In the genomic region with DNA sequence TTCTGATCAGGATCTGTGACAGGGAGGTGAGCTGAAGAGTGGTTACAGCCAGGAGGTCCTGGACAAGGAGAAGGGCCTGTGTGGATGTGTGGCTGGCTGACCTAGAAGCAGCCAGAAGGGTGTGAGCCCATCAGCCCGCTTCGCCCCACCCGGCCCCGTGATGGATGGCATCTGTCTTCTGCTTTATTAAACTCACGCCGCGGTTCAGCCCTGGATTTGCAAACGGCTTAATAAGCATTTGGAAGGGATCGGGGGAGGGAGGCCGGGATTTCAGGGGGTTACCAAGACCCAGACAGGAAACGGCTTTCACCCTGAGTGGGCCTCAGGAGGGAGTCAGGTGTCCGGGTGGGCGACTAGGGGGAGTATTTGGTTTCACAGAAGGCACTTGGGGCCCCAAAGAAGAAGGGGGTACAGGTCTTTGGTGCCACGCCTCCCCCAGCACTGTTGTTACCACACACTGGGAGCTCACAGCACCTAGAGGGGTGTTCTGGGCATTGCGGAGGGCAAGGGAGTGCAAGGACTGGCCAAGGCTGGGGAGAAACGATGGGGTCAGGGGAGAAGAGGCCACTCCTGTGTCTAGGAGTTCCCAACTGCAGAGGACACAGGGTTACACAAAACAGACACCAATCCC, we compare ENCODE assay signal across 2 cellular contexts.
TF ChIP-seq lines count a peak whose summit lies in the region.

No MANE protein-coding gene starts in this region.

TF ChIP-seq in GM23338, 12 proteins besides CTCF, POLR2A, EP300 and RAD21:
- TF ChIP-seq JUNB (IDR thresholded peaks at IDR 0.05; ENCODE audit: unreplicated experiment): no peak
- TF ChIP-seq, protein P1, sequence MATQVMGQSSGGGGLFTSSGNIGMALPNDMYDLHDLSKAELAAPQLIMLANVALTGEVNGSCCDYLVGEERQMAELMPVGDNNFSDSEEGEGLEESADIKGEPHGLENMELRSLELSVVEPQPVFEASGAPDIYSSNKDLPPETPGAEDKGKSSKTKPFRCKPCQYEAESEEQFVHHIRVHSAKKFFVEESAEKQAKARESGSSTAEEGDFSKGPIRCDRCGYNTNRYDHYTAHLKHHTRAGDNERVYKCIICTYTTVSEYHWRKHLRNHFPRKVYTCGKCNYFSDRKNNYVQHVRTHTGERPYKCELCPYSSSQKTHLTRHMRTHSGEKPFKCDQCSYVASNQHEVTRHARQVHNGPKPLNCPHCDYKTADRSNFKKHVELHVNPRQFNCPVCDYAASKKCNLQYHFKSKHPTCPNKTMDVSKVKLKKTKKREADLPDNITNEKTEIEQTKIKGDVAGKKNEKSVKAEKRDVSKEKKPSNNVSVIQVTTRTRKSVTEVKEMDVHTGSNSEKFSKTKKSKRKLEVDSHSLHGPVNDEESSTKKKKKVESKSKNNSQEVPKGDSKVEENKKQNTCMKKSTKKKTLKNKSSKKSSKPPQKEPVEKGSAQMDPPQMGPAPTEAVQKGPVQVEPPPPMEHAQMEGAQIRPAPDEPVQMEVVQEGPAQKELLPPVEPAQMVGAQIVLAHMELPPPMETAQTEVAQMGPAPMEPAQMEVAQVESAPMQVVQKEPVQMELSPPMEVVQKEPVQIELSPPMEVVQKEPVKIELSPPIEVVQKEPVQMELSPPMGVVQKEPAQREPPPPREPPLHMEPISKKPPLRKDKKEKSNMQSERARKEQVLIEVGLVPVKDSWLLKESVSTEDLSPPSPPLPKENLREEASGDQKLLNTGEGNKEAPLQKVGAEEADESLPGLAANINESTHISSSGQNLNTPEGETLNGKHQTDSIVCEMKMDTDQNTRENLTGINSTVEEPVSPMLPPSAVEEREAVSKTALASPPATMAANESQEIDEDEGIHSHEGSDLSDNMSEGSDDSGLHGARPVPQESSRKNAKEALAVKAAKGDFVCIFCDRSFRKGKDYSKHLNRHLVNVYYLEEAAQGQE (IDR thresholded peaks at IDR 0.05; ENCODE audit: unreplicated experiment): no peak
- no peak for TF ChIP-seq NANOG (IDR thresholded peaks at IDR 0.05; ENCODE audit: borderline replicate concordance)
- TF ChIP-seq, protein P2, sequence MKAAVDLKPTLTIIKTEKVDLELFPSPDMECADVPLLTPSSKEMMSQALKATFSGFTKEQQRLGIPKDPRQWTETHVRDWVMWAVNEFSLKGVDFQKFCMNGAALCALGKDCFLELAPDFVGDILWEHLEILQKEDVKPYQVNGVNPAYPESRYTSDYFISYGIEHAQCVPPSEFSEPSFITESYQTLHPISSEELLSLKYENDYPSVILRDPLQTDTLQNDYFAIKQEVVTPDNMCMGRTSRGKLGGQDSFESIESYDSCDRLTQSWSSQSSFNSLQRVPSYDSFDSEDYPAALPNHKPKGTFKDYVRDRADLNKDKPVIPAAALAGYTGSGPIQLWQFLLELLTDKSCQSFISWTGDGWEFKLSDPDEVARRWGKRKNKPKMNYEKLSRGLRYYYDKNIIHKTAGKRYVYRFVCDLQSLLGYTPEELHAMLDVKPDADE (IDR thresholded peaks at IDR 0.05): no peak
- TF ChIP-seq CREB1 (CRISPR knock-in tag; IDR thresholded peaks at IDR 0.05; ENCODE audit: low read depth): no peak
- TF ChIP-seq, protein P3, sequence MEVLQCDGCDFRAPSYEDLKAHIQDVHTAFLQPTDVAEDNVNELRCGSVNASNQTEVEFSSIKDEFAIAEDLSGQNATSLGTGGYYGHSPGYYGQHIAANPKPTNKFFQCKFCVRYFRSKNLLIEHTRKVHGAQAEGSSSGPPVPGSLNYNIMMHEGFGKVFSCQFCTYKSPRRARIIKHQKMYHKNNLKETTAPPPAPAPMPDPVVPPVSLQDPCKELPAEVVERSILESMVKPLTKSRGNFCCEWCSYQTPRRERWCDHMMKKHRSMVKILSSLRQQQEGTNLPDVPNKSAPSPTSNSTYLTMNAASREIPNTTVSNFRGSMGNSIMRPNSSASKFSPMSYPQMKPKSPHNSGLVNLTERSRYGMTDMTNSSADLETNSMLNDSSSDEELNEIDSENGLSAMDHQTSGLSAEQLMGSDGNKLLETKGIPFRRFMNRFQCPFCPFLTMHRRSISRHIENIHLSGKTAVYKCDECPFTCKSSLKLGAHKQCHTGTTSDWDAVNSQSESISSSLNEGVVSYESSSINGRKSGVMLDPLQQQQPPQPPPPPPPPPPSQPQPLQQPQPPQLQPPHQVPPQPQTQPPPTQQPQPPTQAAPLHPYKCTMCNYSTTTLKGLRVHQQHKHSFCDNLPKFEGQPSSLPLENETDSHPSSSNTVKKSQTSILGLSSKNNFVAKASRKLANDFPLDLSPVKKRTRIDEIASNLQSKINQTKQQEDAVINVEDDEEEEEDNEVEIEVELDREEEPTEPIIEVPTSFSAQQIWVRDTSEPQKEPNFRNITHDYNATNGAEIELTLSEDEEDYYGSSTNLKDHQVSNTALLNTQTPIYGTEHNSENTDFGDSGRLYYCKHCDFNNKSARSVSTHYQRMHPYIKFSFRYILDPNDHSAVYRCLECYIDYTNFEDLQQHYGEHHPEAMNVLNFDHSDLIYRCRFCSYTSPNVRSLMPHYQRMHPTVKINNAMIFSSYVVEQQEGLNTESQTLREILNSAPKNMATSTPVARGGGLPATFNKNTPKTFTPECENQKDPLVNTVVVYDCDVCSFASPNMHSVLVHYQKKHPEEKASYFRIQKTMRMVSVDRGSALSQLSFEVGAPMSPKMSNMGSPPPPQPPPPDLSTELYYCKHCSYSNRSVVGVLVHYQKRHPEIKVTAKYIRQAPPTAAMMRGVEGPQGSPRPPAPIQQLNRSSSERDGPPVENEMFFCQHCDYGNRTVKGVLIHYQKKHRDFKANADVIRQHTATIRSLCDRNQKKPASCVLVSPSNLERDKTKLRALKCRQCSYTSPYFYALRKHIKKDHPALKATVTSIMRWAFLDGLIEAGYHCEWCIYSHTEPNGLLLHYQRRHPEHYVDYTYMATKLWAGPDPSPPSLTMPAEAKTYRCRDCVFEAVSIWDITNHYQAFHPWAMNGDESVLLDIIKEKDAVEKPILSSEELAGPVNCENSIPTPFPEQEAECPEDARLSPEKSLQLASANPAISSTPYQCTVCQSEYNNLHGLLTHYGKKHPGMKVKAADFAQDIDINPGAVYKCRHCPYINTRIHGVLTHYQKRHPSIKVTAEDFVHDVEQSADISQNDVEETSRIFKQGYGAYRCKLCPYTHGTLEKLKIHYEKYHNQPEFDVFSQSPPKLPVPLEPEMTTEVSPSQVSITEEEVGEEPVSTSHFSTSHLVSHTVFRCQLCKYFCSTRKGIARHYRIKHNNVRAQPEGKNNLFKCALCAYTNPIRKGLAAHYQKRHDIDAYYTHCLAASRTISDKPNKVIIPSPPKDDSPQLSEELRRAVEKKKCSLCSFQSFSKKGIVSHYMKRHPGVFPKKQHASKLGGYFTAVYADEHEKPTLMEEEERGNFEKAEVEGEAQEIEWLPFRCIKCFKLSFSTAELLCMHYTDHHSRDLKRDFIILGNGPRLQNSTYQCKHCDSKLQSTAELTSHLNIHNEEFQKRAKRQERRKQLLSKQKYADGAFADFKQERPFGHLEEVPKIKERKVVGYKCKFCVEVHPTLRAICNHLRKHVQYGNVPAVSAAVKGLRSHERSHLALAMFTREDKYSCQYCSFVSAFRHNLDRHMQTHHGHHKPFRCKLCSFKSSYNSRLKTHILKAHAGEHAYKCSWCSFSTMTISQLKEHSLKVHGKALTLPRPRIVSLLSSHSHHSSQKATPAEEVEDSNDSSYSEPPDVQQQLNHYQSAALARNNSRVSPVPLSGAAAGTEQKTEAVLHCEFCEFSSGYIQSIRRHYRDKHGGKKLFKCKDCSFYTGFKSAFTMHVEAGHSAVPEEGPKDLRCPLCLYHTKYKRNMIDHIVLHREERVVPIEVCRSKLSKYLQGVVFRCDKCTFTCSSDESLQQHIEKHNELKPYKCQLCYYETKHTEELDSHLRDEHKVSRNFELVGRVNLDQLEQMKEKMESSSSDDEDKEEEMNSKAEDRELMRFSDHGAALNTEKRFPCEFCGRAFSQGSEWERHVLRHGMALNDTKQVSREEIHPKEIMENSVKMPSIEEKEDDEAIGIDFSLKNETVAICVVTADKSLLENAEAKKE (CRISPR knock-in tag; IDR thresholded peaks at IDR 0.05): no peak
- TF ChIP-seq POLR2AphosphoS5 (IDR thresholded peaks at IDR 0.05; ENCODE audit: low read depth): no peak

TF ChIP-seq in GM12878, 131 proteins besides CTCF, POLR2A, EP300 and RAD21:
- TF ChIP-seq, protein P4, sequence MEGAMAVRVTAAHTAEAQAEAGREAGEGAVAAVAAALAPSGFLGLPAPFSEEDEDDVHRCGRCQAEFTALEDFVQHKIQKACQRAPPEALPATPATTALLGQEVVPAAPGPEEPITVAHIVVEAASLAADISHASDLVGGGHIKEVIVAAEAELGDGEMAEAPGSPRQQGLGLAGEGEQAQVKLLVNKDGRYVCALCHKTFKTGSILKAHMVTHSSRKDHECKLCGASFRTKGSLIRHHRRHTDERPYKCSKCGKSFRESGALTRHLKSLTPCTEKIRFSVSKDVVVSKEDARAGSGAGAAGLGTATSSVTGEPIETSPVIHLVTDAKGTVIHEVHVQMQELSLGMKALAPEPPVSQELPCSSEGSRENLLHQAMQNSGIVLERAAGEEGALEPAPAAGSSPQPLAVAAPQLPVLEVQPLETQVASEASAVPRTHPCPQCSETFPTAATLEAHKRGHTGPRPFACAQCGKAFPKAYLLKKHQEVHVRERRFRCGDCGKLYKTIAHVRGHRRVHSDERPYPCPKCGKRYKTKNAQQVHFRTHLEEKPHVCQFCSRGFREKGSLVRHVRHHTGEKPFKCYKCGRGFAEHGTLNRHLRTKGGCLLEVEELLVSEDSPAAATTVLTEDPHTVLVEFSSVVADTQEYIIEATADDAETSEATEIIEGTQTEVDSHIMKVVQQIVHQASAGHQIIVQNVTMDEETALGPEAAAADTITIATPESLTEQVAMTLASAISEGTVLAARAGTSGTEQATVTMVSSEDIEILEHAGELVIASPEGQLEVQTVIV (IDR thresholded peaks at IDR 0.05; ENCODE audit: borderline replicate concordance, partially characterized antibody): no peak
- TF ChIP-seq DPF2 (IDR thresholded peaks at IDR 0.05) (0 out of 2 replicates have a peak, but pooled peaks have one; percentile 15), RUNX3 (IDR thresholded peaks at IDR 0.05; ENCODE audit: low read length) (peak; percentile 17; the same call in 1 of the 2 replicates)
- TF ChIP-seq, protein P5, sequence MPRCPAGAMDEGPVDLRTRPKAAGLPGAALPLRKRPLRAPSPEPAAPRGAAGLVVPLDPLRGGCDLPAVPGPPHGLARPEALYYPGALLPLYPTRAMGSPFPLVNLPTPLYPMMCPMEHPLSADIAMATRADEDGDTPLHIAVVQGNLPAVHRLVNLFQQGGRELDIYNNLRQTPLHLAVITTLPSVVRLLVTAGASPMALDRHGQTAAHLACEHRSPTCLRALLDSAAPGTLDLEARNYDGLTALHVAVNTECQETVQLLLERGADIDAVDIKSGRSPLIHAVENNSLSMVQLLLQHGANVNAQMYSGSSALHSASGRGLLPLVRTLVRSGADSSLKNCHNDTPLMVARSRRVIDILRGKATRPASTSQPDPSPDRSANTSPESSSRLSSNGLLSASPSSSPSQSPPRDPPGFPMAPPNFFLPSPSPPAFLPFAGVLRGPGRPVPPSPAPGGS (IDR thresholded peaks at IDR 0.05; ENCODE audit: borderline replicate concordance, insufficient read depth, low read depth, low read length, poor library complexity, severe bottlenecking): no peak
TF ChIP-seq in GM12878: peak in this region for 2.
